In genomic region chr18:26526128-26526965, GRCh38 we compare ENCODE assay signal across 26 cellular contexts. TPM values are rescaled to one million over a fixed set of nuclear protein-coding genes. Genes with fewer than 3 reads are reported as not detected.
DNase-seq lines count a peak whose midpoint lies in the region; ATAC-seq and TF ChIP-seq lines count a peak whose summit lies in the region.
"Had no signal": no experiment of that assay in that cellular context is flagged by ENCODE, and none has a peak within 500 bp of the region (broad histone marks: within the 10 kb centered on the region; RNA-seq: fewer than 3 reads in every experiment).

No MANE protein-coding gene starts in this region.

- no peak overlapping the region for H3K4me3 ChIP-seq in A673 (ENCODE audit: low read depth, low read length, poor library complexity, severe bottlenecking)
- H3K4me3 ChIP-seq in IMR-90 (ENCODE audit: insufficient read depth, low read depth, low read length): no peak overlapping the region
- H3K4me3 ChIP-seq in choroid plexus epithelial cell (ENCODE audit: low read depth, low read length): no peak overlapping the region
- H3K4me3 ChIP-seq: breast epithelium, coronary artery, GM23248, K562, lung, Peyer's patch, SJCRH30, suprapubic skin had no signal

- no peak overlapping the region for H3K4me3 Mint-ChIP-seq in CD14-positive monocyte
- no peak overlapping the region for H3K4me3 Mint-ChIP-seq in HFFc6
- H3K4me3 Mint-ChIP-seq: B cell; stimulated activated memory B cell treated with anti-CD40 and anti-IgM and Interleukin-4, amounts not matched to agents 10 μg/mL and 1 μg/mL and 100 μg/mL, for 72 hours had no signal

- ATAC-seq in IMR-90 (ENCODE audit: low read depth) (peak; percentile 66), HG03135 (IDR thresholded peaks at IDR 0.05; ENCODE audit: unreplicated experiment) (no peak)
- ATAC-seq: K562; stimulated activated memory B cell treated with anti-CD40 and anti-IgM and Interleukin-4, amounts not matched to agents 10 μg/mL and 1 μg/mL and 100 μg/mL, for 72 hours had no signal

- no peak overlapping the region for H2BK15ac ChIP-seq in IMR-90 (ENCODE audit: low read depth, low read length)

- H3K23ac ChIP-seq in IMR-90 (ENCODE audit: low read depth, low read length): 0 out of 2 replicates have a peak overlapping the region, but pooled peaks have one; percentile 33

- no peak overlapping the region for H3K18ac ChIP-seq in IMR-90 (ENCODE audit: low read depth, low read length)

- no peak overlapping the region for H2AK5ac ChIP-seq in IMR-90 (ENCODE audit: low read depth, low read length)

- TF ChIP-seq CTCF in A673 (conservative IDR thresholded peaks at IDR 0.05; ENCODE audit: low read depth, low read length) (no peak), IMR-90 (conservative IDR thresholded peaks at IDR 0.05; ENCODE audit: low read depth, low read length) (no peak), choroid plexus epithelial cell (conservative IDR thresholded peaks at IDR 0.05; ENCODE audit: low read depth, low read length) (no peak), CD14-positive monocyte (IDR thresholded peaks at IDR 0.05) (no peak), HFFc6 (IDR thresholded peaks at IDR 0.05) (no peak)

- H3K27ac ChIP-seq in A673 (ENCODE audit: low read depth, low read length, poor library complexity, severe bottlenecking) (no peak overlapping the region), IMR-90 (ENCODE audit: insufficient read depth, low read length) (no peak overlapping the region)
- H3K27ac ChIP-seq: breast epithelium, coronary artery, GM23248, Peyer's patch, SJCRH30, suprapubic skin had no signal

- no peak overlapping the region for H2BK5ac ChIP-seq in IMR-90 (ENCODE audit: low read depth, low read length, poor library complexity, severe bottlenecking)

- H3K9ac ChIP-seq in IMR-90 (ENCODE audit: low read depth, low read length): no peak overlapping the region
- H3K9ac ChIP-seq: GM23248 had no signal

- H3K9me1 ChIP-seq in IMR-90 (ENCODE audit: insufficient read depth, low read length): no peaks in the 10 kb centered on the region

- intact Hi-C loops in A673 (cut with micrococcal nuclease; ENCODE audit: unreplicated experiment) (no loop called here), IMR-90 (cut with micrococcal nuclease) (no loop called here), CD14-positive monocyte (cut with micrococcal nuclease) (no loop called here)

- H4K20me1 ChIP-seq in IMR-90 (ENCODE audit: insufficient read depth, low read length): no peaks in the 10 kb centered on the region

- H4K8ac ChIP-seq in IMR-90 (ENCODE audit: low read depth in 2 of 2, low read length in 2 of 2): no peak overlapping the region

- no peak overlapping the region for H2BK20ac ChIP-seq in IMR-90 (ENCODE audit: low read depth, low read length)

- H3K27ac Mint-ChIP-seq in CD14-positive monocyte (peak overlapping the region in 1 of 7 donors; percentile 5), HFFc6 (no peak overlapping the region)
- H3K27ac Mint-ChIP-seq: B cell; stimulated activated memory B cell treated with anti-CD40 and anti-IgM and Interleukin-4, amounts not matched to agents 10 μg/mL and 1 μg/mL and 100 μg/mL, for 72 hours had no signal

- H3K36me3 Mint-ChIP-seq in CD14-positive monocyte (no peaks in the 10 kb centered on the region), HFFc6 (ENCODE audit: low read depth) (no peaks in the 10 kb centered on the region)
- H3K36me3 Mint-ChIP-seq: stimulated activated memory B cell treated with anti-CD40 and anti-IgM and Interleukin-4, amounts not matched to agents 10 μg/mL and 1 μg/mL and 100 μg/mL, for 72 hours had no signal

- no peak overlapping the region for H2AK9ac ChIP-seq in IMR-90 (replicated peaks; ENCODE audit: low read depth, low read length, poor library complexity)

- TF ChIP-seq POLR2A in IMR-90 (IDR thresholded peaks at IDR 0.05; ENCODE audit: low read depth, low read length): no peak

- H3K9me3 Mint-ChIP-seq in CD14-positive monocyte (peaks cover 0 to 2% (median 0%) of the 10 kb centered on the region in 7 donors), HFFc6 (no peaks in the 10 kb centered on the region)
- H3K9me3 Mint-ChIP-seq: stimulated activated memory B cell treated with anti-CD40 and anti-IgM and Interleukin-4, amounts not matched to agents 10 μg/mL and 1 μg/mL and 100 μg/mL, for 72 hours had no signal

- BruUV-seq in A673 (replicated peaks; lab: Mats Ljungman, UMichigan): no TSS peak
- BruUV-seq in IMR-90 (replicated peaks; lab: Mats Ljungman, UMichigan): no TSS peak

- CTCF ChIA-PET in A673 (lab: Charles Lee): interaction anchor here (0.7 kb wide), 1 partner anchor 59 kb away, joined by 6 read pairs; no protein-coding TSS in a partner anchor
- CTCF ChIA-PET in IMR-90 (lab: Yijun Ruan, JAX): interaction anchor here (0.7 to 1.0 kb wide), 2 partner anchors 21 to 1733 kb away, joined by 3 to 4 read pairs; no protein-coding TSS in a partner anchor

- H3K4ac ChIP-seq in IMR-90 (ENCODE audit: low read depth, low read length): no peak overlapping the region

- H3K27me3 ChIP-seq in A673 (replicated peaks; ENCODE audit: insufficient read depth, low read depth, low read length, poor library complexity) (no peaks in the 10 kb centered on the region), IMR-90 (ENCODE audit: control insufficient read depth, insufficient read depth, low read length) (no peaks in the 10 kb centered on the region)
- H3K27me3 ChIP-seq: breast epithelium, Peyer's patch, SJCRH30, suprapubic skin had no signal

- peak; percentile 6 for DNase-seq in A673 (ENCODE audit: low spot score)
- DNase-seq in IMR-90: no peak
- DNase-seq in choroid plexus epithelial cell (ENCODE audit: low read depth): peak; percentile 44
- peak; percentile 33 for DNase-seq in iPS-NIHi7 (ENCODE audit: extremely low spot score)
- DNase-seq in activated CD4-positive, alpha-beta T cell treated with anti-CD3 and anti-CD28 coated beads, Interleukin-2, amount 50 U/mL, for 1 hour: no peak
- DNase-seq in CD14-positive monocyte (ENCODE audit: low spot score): no peak
- no peak for DNase-seq in HFFc6
- DNase-seq: 8988T; activated gamma-delta T cell; GM23248; MM.1S; NCI-H146; NCI-H510A treated with DMSO at 0.1 percent for 48 hours; NK-92 treated with Interleukin-12 subunit alpha and Interleukin-12 subunit beta, amount 100 ng/mL, for 24 hours; Peyer's patch; SJCRH30; stimulated activated CD4-positive, alpha-beta T cell treated with anti-CD3 and anti-CD28 coated beads, Interleukin-4, amount 100 ng/mL, for 1 hour; T-helper 1 cell had no signal

- no peak overlapping the region for H3K14ac ChIP-seq in IMR-90 (replicated peaks; ENCODE audit: low read depth, low read length)

- H3K4me2 ChIP-seq in IMR-90 (ENCODE audit: low read depth, low read length): no peak overlapping the region

- in situ Hi-C loops in IMR-90 (cut with MboI; ENCODE audit: low sequenced_read_pairs): no loop called here

- H3K27me3 Mint-ChIP-seq in CD14-positive monocyte (ENCODE audit: low read depth in 3 of 3) (peaks cover 0 to 3% (median 2%) of the 10 kb centered on the region in 3 donors), HFFc6 (ENCODE audit: insufficient read depth) (no peaks in the 10 kb centered on the region; the same call in 1 of the 2 replicates)
- H3K27me3 Mint-ChIP-seq: B cell; stimulated activated memory B cell treated with anti-CD40 and anti-IgM and Interleukin-4, amounts not matched to agents 10 μg/mL and 1 μg/mL and 100 μg/mL, for 72 hours had no signal

- peak overlapping the region; percentile 9 for H2AFZ ChIP-seq in IMR-90 (replicated peaks; ENCODE audit: low read length, poor library complexity)
- H2AFZ ChIP-seq: GM23248 had no signal

- H3K79me1 ChIP-seq in IMR-90 (ENCODE audit: low read depth in 1 of 2, low read length in 2 of 2): 0 out of 4 replicates have a peak, but pooled peaks cover 0 to 5% of the 10 kb centered on the region in 2 experiments

- TF ChIP-seq RAD21 in IMR-90 (IDR thresholded peaks at IDR 0.05; ENCODE audit: low read length): no peak

- no peak overlapping the region for H4K5ac ChIP-seq in IMR-90 (ENCODE audit: low read depth, low read length)

- WGBS in IMR-90 (ENCODE audit: extremely low coverage in 2 of 2, insufficient read length in 1 of 2), 2 experiments: 79% methylated on average over 2 of the region's 12 CpGs; no CpG with 5 or more reads in 1 of the 2 experiments

- H3K4me1 ChIP-seq in A673 (ENCODE audit: insufficient read depth, low read length, poor library complexity, severe bottlenecking) (no peaks in the 10 kb centered on the region), IMR-90 (ENCODE audit: control insufficient read depth, insufficient read depth, low read length) (peaks cover 8% of the 10 kb centered on the region; the same call in 1 of the 2 replicates)
- H3K4me1 ChIP-seq: breast epithelium, Peyer's patch, SJCRH30, suprapubic skin had no signal

- POLR2A ChIA-PET in A673 (lab: Charles Lee; ENCODE audit: low non-redundant PET) (no interaction called here), IMR-90 (lab: Charles Lee; ENCODE audit: unreplicated experiment) (no interaction called here)

- dilution Hi-C loops in IMR-90 (cut with HindIII; ENCODE audit: low sequenced_read_pairs, unreplicated experiment): no loop called here

- no peaks in the 10 kb centered on the region for H3K9me3 ChIP-seq in A673 (ENCODE audit: low read depth, low read length, poor library complexity, severe bottlenecking)
- H3K9me3 ChIP-seq in IMR-90 (ENCODE audit: control insufficient read depth, insufficient read depth, low read length): no peaks in the 10 kb centered on the region
- H3K9me3 ChIP-seq: breast epithelium, Peyer's patch, SJCRH30, suprapubic skin had no signal

- H3K56ac ChIP-seq in IMR-90 (ENCODE audit: extremely low read depth, insufficient read depth, low read length): no peak overlapping the region

- no peak overlapping the region for H4K91ac ChIP-seq in IMR-90 (ENCODE audit: insufficient read depth, low read depth, low read length)

- H2BK120ac ChIP-seq in IMR-90 (ENCODE audit: low read depth, low read length): no peak overlapping the region

- no peaks in the 10 kb centered on the region for H3K4me1 Mint-ChIP-seq in CD14-positive monocyte
- H3K4me1 Mint-ChIP-seq in HFFc6 (ENCODE audit: low read depth): peaks cover 19% of the 10 kb centered on the region; the same call in 1 of the 2 replicates
- H3K4me1 Mint-ChIP-seq: B cell; stimulated activated memory B cell treated with anti-CD40 and anti-IgM and Interleukin-4, amounts not matched to agents 10 μg/mL and 1 μg/mL and 100 μg/mL, for 72 hours had no signal

- H3K36me3 ChIP-seq in A673 (ENCODE audit: insufficient read depth, low read length, poor library complexity, severe bottlenecking) (no peaks in the 10 kb centered on the region), IMR-90 (ENCODE audit: control insufficient read depth, insufficient read depth, low read length) (no peaks in the 10 kb centered on the region)
- H3K36me3 ChIP-seq: breast epithelium, Peyer's patch, SJCRH30, suprapubic skin had no signal

TF ChIP-seq in IMR-90, 13 proteins besides CTCF, POLR2A, EP300 and RAD21 (continues in another document):
- no peak for TF ChIP-seq CEBPB (IDR thresholded peaks at IDR 0.05; ENCODE audit: low read depth, low read length)

RNA-seq across cellular contexts. Expression of gene KCTD1, which starts 22.0 kb away (rescaled TPM):
- total RNA-seq in A673 (2021) (4.1 and 5.7 TPM in 2 replicates), IMR-90 (2012; rRNA removed) (4.7 and 5.0 TPM in 2 replicates)
- polyA plus RNA-seq in IMR-90 (2012; rRNA removed) (5.8 and 7.3 TPM in 2 replicates), CD14-positive monocyte (not detected)
- 5.6 and 12.3 TPM in 2 replicates for polyA plus RNA-seq in IMR-90 (2012; cell fraction: cytosol; rRNA removed)
- 4.9 and 5.0 TPM in 2 replicates for polyA plus RNA-seq in IMR-90 (2012; cell fraction: nucleus; rRNA removed; ENCODE audit: low replicate concordance)
- 10 to 100 TPM; 14.7 to 18.5 (median 17.7) TPM for total RNA-seq in HFFc6 (2021; fragmentation: NEBNext Ultra II Directional; extraction: Animal tissue kit (Norgen Biotek cat#: 25700))
- total RNA-seq: K562 had no signal
- polyA plus RNA-seq: K562 had no signal

Comparison
In these comparisons a context has a peak if more than half of its experiments do, and no peak if none do; other contexts are left out.
1. DNase-seq: peak in A673 (single experiment), choroid plexus epithelial cell (single experiment) and iPS-NIHi7 (single experiment); none in IMR-90 (single experiment), activated CD4-positive, alpha-beta T cell treated with anti-CD3 and anti-CD28 coated beads, Interleukin-2, amount 50 U/mL, for 1 hour (single experiment), CD14-positive monocyte (single experiment) and HFFc6 (single experiment).